Comparison of ENCODE assay signal across 8 cellular contexts in the genomic region with DNA sequence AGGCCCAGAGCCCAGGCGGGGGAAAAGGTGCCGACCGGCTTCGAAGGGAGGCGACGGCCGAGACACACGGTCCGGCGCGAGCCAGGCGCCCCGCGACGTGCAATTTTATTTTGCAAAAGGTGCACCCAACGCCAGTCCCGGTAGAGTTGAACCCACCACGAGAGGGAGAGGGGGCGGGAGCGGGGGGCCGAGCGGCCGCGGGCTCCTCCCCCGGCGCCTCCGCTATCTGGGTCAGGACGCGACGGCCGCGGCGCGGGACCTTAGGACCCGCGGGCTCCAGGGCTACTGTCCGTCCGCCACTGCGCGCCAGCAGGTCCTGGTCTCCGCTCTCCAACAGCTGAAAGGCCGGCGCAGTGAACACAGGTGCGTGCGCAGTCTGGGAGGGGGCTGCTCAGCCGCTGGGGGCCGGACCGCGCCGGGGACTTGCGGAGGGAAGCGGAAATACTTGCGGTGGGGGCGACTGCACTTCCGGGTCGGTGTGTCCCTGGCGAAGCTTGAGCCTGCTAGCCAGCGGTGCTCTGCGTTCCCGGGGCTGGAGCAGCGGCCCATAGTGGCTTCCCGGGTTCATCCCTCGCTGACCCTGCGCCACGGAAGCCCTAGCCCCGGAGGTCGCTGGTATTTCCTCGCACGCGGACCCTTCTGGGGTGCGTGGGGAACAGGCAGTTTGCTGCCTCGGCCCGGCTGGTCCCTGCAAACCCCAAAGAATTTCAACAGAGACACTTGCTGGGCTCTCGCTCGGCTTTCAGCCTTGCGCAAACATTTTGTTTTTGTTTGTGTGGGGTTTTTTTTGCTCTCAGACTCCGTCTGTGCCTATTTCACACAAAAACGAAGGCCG. TPM values are rescaled to one million over a fixed set of nuclear protein-coding genes. Genes with fewer than 3 reads are reported as not detected.
A peak's percentile ranks its signal among the peaks of the same experiment; 100 is the strongest.
DNase-seq lines count a peak whose midpoint lies in the region; ATAC-seq and TF ChIP-seq lines count a peak whose summit lies in the region.

A gene with protein sequence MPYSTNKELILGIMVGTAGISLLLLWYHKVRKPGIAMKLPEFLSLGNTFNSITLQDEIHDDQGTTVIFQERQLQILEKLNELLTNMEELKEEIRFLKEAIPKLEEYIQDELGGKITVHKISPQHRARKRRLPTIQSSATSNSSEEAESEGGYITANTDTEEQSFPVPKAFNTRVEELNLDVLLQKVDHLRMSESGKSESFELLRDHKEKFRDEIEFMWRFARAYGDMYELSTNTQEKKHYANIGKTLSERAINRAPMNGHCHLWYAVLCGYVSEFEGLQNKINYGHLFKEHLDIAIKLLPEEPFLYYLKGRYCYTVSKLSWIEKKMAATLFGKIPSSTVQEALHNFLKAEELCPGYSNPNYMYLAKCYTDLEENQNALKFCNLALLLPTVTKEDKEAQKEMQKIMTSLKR (plus strand): TSS at position 225 of the 835 bp plus-strand sequence. CDS start 3,991 bp downstream, outside the sequence.

- ATAC-seq in GM21717 (IDR thresholded peaks at IDR 0.05; ENCODE audit: unreplicated experiment), result peak; percentile 89
- ATAC-seq in natural killer cell treated with Interleukin-12 subunit alpha and Interleukin-12 subunit beta and Interleukin-15 and Interleukin-18, amount 100 ng/mL, for 72 hours, result peak; percentile 95 to 96
- peak; percentile 94 for ATAC-seq in stimulated activated naive CD8-positive, alpha-beta T cell treated with anti-CD3 and anti-CD28 coated beads, Interleukin-15, Interleukin-2, amounts not matched to agents 100 U/mL and 50 U/mL, for 24 hours

- TF ChIP-seq CTCF in fibroblast of pulmonary artery (IDR thresholded peaks at IDR 0.05; ENCODE audit: low read length, missing control alignments), result no peak

- H3K36me3 Mint-ChIP-seq in activated T-helper 2 cell treated with anti-CD3 and anti-CD28 coated beads, Interferon-gamma antibody, Interleukin-2, Interleukin-4, amounts not matched to agents 10 μg/mL and 5 μg/mL and 100 μg/mL, durations not matched to agents 14 hours and 24 hours and 36 hours (ENCODE audit: low read depth), result no peaks in the 10 kb centered on the region
- no peaks in the 10 kb centered on the region for H3K36me3 Mint-ChIP-seq in natural killer cell treated with Interleukin-12 subunit alpha and Interleukin-12 subunit beta and Interleukin-15 and Interleukin-18, amount 100 ng/mL, for 72 hours

- H3K4me3 Mint-ChIP-seq in activated T-helper 2 cell treated with anti-CD3 and anti-CD28 coated beads, Interferon-gamma antibody, Interleukin-2, Interleukin-4, amounts not matched to agents 10 μg/mL and 5 μg/mL and 100 μg/mL, durations not matched to agents 14 hours and 24 hours and 36 hours (ENCODE audit: low read depth), result peak within 1 kb of the TSS; percentile 86
- H3K4me3 Mint-ChIP-seq in natural killer cell treated with Interleukin-12 subunit alpha and Interleukin-12 subunit beta and Interleukin-15 and Interleukin-18, amount 100 ng/mL, for 72 hours, result peak within 1 kb of the TSS; percentile 98

- DNase-seq in DMS53 treated with DMSO at 0.1 percent for 48 hours (lab: John Stamatoyannopoulos, UW; ENCODE audit: unreplicated experiment), result peak; percentile 83
- DNase-seq in KG1 (lab: John Stamatoyannopoulos, UW), result peak; percentile 86
- peak; percentile 84 for DNase-seq in RPMI8226
- DNase-seq in activated T-helper 2 cell treated with anti-CD3 and anti-CD28 coated beads, Interferon-gamma antibody, Interleukin-2, Interleukin-4, amounts not matched to agents 10 μg/mL and 5 μg/mL and 100 μg/mL, durations not matched to agents 14 hours and 24 hours and 36 hours (ENCODE audit: low spot score), result peak; percentile 69
- DNase-seq in fibroblast of pulmonary artery (ENCODE audit: low read depth), result peak; percentile 94
- DNase-seq in natural killer cell treated with Interleukin-12 subunit alpha and Interleukin-12 subunit beta and Interleukin-15 and Interleukin-18, amount 100 ng/mL, for 72 hours (ENCODE audit: low spot score), result peak; percentile 94
- DNase-seq in stimulated activated naive CD8-positive, alpha-beta T cell treated with anti-CD3 and anti-CD28 coated beads, Interleukin-15, Interleukin-2, amounts not matched to agents 100 U/mL and 50 U/mL, for 24 hours, result peak; percentile 88

- H3K4me1 Mint-ChIP-seq in activated T-helper 2 cell treated with anti-CD3 and anti-CD28 coated beads, Interferon-gamma antibody, Interleukin-2, Interleukin-4, amounts not matched to agents 10 μg/mL and 5 μg/mL and 100 μg/mL, durations not matched to agents 14 hours and 24 hours and 36 hours (ENCODE audit: low read depth), result peaks cover 5% of the 10 kb centered on the region
- H3K4me1 Mint-ChIP-seq in natural killer cell treated with Interleukin-12 subunit alpha and Interleukin-12 subunit beta and Interleukin-15 and Interleukin-18, amount 100 ng/mL, for 72 hours (ENCODE audit: low read depth in 2 of 2), result peaks cover 5 to 12% of the 10 kb centered on the region in 2 donors

- H3K9me3 Mint-ChIP-seq in activated T-helper 2 cell treated with anti-CD3 and anti-CD28 coated beads, Interferon-gamma antibody, Interleukin-2, Interleukin-4, amounts not matched to agents 10 μg/mL and 5 μg/mL and 100 μg/mL, durations not matched to agents 14 hours and 24 hours and 36 hours, result no peaks in the 10 kb centered on the region
- no peaks in the 10 kb centered on the region for H3K9me3 Mint-ChIP-seq in natural killer cell treated with Interleukin-12 subunit alpha and Interleukin-12 subunit beta and Interleukin-15 and Interleukin-18, amount 100 ng/mL, for 72 hours

- H3K27me3 Mint-ChIP-seq in activated T-helper 2 cell treated with anti-CD3 and anti-CD28 coated beads, Interferon-gamma antibody, Interleukin-2, Interleukin-4, amounts not matched to agents 10 μg/mL and 5 μg/mL and 100 μg/mL, durations not matched to agents 14 hours and 24 hours and 36 hours (ENCODE audit: low read depth), result peaks cover 54% of the 10 kb centered on the region
- H3K27me3 Mint-ChIP-seq in natural killer cell treated with Interleukin-12 subunit alpha and Interleukin-12 subunit beta and Interleukin-15 and Interleukin-18, amount 100 ng/mL, for 72 hours, result peaks cover 6 to 12% of the 10 kb centered on the region in 2 donors

- H3K4me3 ChIP-seq in fibroblast of pulmonary artery (replicated peaks; ENCODE audit: low read depth, low read length), result peak within 1 kb of the TSS; percentile 74

- intact Hi-C loops in activated T-helper 2 cell treated with anti-CD3 and anti-CD28 coated beads, Interferon-gamma antibody, Interleukin-2, Interleukin-4, amounts not matched to agents 10 μg/mL and 5 μg/mL and 100 μg/mL, durations not matched to agents 14 hours and 24 hours and 36 hours (cut with micrococcal nuclease), result no loop called here

- peak within 1 kb of the TSS; percentile 81 for H3K27ac Mint-ChIP-seq in activated T-helper 2 cell treated with anti-CD3 and anti-CD28 coated beads, Interferon-gamma antibody, Interleukin-2, Interleukin-4, amounts not matched to agents 10 μg/mL and 5 μg/mL and 100 μg/mL, durations not matched to agents 14 hours and 24 hours and 36 hours
- peak within 1 kb of the TSS; percentile 92 to 97 for H3K27ac Mint-ChIP-seq in natural killer cell treated with Interleukin-12 subunit alpha and Interleukin-12 subunit beta and Interleukin-15 and Interleukin-18, amount 100 ng/mL, for 72 hours

RNA-seq across cellular contexts. Expression of the gene that starts here (rescaled TPM):
- total RNA-seq in activated T-helper 2 cell treated with anti-CD3 and anti-CD28 coated beads, Interferon-gamma antibody, Interleukin-2, Interleukin-4, amounts not matched to agents 10 μg/mL and 5 μg/mL and 100 μg/mL, durations not matched to agents 14 hours and 24 hours and 36 hours, result 0.89 and 1.6 TPM in 2 replicates
- 1 to 10 TPM; 3.2 to 5.5 TPM for total RNA-seq in natural killer cell treated with Interleukin-12 subunit alpha and Interleukin-12 subunit beta and Interleukin-15 and Interleukin-18, amount 100 ng/mL, for 72 hours

Comparison
In these comparisons a context has a peak if more than half of its experiments do, and no peak if none do; other contexts are left out.
1. Peak in every context shown above with its lines: DNase-seq, ATAC-seq and H3K4me3 ChIP-seq.